ENCODE assay signal across 14 cellular contexts in the genomic region with DNA sequence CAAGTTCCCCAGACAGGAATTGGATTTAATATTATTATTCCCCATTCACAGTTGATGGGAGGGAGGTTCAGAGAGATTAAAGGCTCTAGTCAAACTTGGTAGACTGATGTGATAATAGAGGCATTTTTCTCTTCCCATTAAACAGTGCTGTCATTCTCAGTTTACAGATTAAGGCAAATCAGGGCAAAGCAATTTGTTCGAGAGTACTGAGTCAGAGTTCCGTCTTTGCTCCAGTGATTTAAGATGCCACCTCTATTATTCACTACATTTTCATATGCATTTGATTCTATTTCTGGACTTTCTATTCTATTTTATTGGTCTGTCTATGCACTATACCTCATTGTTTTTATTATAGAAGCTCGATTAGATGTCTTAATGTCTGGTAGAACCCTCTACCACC.
A peak's percentile ranks its signal among the peaks of the same experiment; 100 is the strongest.
DNase-seq lines count a peak whose midpoint lies in the region.
"Had no signal": no experiment of that assay in that cellular context is flagged by ENCODE, and none has a peak within 500 bp of the region (broad histone marks: within the 10 kb centered on the region; RNA-seq: fewer than 3 reads in every experiment).

No MANE protein-coding gene starts in this region.

- H3K4me1 ChIP-seq in neuronal stem cell (ENCODE audit: control insufficient read depth in 2 of 2, insufficient read depth in 1 of 2, low read depth in 1 of 2, low read length in 2 of 2), result no peaks in the 10 kb centered on the region

- H2BK12ac ChIP-seq in neuronal stem cell (ENCODE audit: low read length), result no peak overlapping the region

- WGBS in neuronal stem cell (ENCODE audit: extremely low coverage in 2 of 2, insufficient read length in 2 of 2, insufficient replicate concordance in 1 of 2), 2 donors, result no CpG with 5 or more reads among the region's 3 CpGs

- H3K18ac ChIP-seq in neuronal stem cell (ENCODE audit: low read length), result no peak overlapping the region

- no peak overlapping the region for H3K4me2 ChIP-seq in neuronal stem cell (ENCODE audit: insufficient read depth, low read length, poor library complexity, severe bottlenecking)

- no peak overlapping the region for H4K8ac ChIP-seq in neuronal stem cell (ENCODE audit: low read depth, low read length)

- H3K27ac ChIP-seq in neuronal stem cell (replicated peaks; ENCODE audit: low read length), result no peak overlapping the region
- H3K27ac ChIP-seq: C4-2B, HL-60 had no signal

- H3K9me3 ChIP-seq in neuronal stem cell (replicated peaks in 1 of 2; ENCODE audit: control insufficient read depth in 2 of 2, insufficient read depth in 1 of 2, low read depth in 1 of 2, low read length in 2 of 2), result peaks cover 0 to 3% of the 10 kb centered on the region in 2 donors

- no peak overlapping the region for H2AFZ ChIP-seq in neuronal stem cell (ENCODE audit: low read length)

- H3K9ac ChIP-seq in neuronal stem cell (ENCODE audit: low read depth, low read length, poor library complexity), result no peak overlapping the region

- no peak overlapping the region for H3K23ac ChIP-seq in neuronal stem cell (ENCODE audit: low read depth, low read length, poor library complexity)

- no peak overlapping the region for H2AK5ac ChIP-seq in neuronal stem cell (ENCODE audit: low read depth, low read length)

- no peak overlapping the region for H3K4me3 ChIP-seq in neuronal stem cell (ENCODE audit: low read length in 2 of 2)

- H4K91ac ChIP-seq in neuronal stem cell (ENCODE audit: low read depth, low read length, poor library complexity), result no peak overlapping the region

- no peak overlapping the region for H3K14ac ChIP-seq in neuronal stem cell (ENCODE audit: low read length)

- DNase-seq in EH (ENCODE audit: low read depth), result peak; percentile 65
- peak; percentile 15 for DNase-seq in RKO (ENCODE audit: low spot score)
- DNase-seq in kidney tubule cell (ENCODE audit: low spot score), result peak; percentile 53
- DNase-seq in NCI-H82 (lab: John Stamatoyannopoulos, UW), result no peak
- DNase-seq in GM19238 (ENCODE audit: insufficient read length, low spot score), result no peak
- DNase-seq in neuronal stem cell (ENCODE audit: low spot score), result no peak
- no peak for DNase-seq in NCI-H128 (lab: John Stamatoyannopoulos, UW; ENCODE audit: unreplicated experiment)
- DNase-seq: AML-193; Caco-2; CD4-positive, alpha-beta T cell; GDM1; H9 had no signal

- H3K27me3 ChIP-seq in neuronal stem cell (ENCODE audit: control insufficient read depth in 3 of 3, insufficient read depth in 3 of 3, low read depth in 1 of 3, low read length in 3 of 3), result peaks cover 0 to 6% (median 0%) of the 10 kb centered on the region in 3 experiments

- H3K36me3 ChIP-seq in neuronal stem cell (replicated peaks in 1 of 2; ENCODE audit: control insufficient read depth in 2 of 2, insufficient read depth in 2 of 2, low read length in 2 of 2), result no peaks in the 10 kb centered on the region

- H2BK15ac ChIP-seq in neuronal stem cell (ENCODE audit: low read length), result no peak overlapping the region

- no peaks in the 10 kb centered on the region for H3K79me1 ChIP-seq in neuronal stem cell (ENCODE audit: low read depth, low read length)

- no peak overlapping the region for H2BK120ac ChIP-seq in neuronal stem cell (ENCODE audit: low read depth, low read length)

- H2BK5ac ChIP-seq in neuronal stem cell (ENCODE audit: low read length), result no peak overlapping the region

- no peak overlapping the region for H3K4ac ChIP-seq in neuronal stem cell (ENCODE audit: low read length)

Comparison
In these comparisons a context has a peak if more than half of its experiments do, and no peak if none do; other contexts are left out.
1. DNase-seq: peak in EH (single experiment), RKO (single experiment) and kidney tubule cell (single experiment); none in NCI-H82 (single experiment), GM19238 (single experiment), neuronal stem cell (single experiment) and NCI-H128 (single experiment).